In genomic region chr7:142383826-142384507, GRCh38 we compare ENCODE assay signal across 8 cellular contexts.
A peak's percentile ranks its signal among the peaks of the same experiment; 100 is the strongest.
DNase-seq lines count a peak whose midpoint lies in the region; ATAC-seq, FAIRE-seq and TF ChIP-seq lines count a peak whose summit lies in the region.

No MANE protein-coding gene starts in this region.

- intact Hi-C loops in CD8-positive, alpha-beta T cell (cut with DNase I, micrococcal nuclease): loop anchor here in 1 of 2 experiments (10.0 kb wide), 2 partner anchors 621 to 831 kb away; no protein-coding TSS in a partner anchor
- intact Hi-C loops in esophagus muscularis mucosa (cut with DNase I) (no loop called here), body of pancreas (cut with DNase I) (no loop called here), lower leg skin (cut with DNase I; ENCODE audit: low total_unique reads) (no loop called here)

- no peaks in the 10 kb centered on the region for H3K9me1 ChIP-seq in keratinocyte (ENCODE audit: control insufficient read depth, extremely low read depth, insufficient read depth, low read length)

- peaks cover 26% of the 10 kb centered on the region for H3K4me1 Mint-ChIP-seq in CD8-positive, alpha-beta T cell (ENCODE audit: low read depth)

- peak overlapping the region; percentile 84 for H2AFZ ChIP-seq in keratinocyte (ENCODE audit: control insufficient read depth, low read length)

- CTCF ChIA-PET in CD8-positive, alpha-beta T cell (lab: Charles Lee): interaction anchor here (0.7 to 5.2 kb wide), 7 partner anchors 11 to 130 kb away, joined by 3 to 39 read pairs (median 4); no protein-coding TSS in a partner anchor

- no peak for TF ChIP-seq POLR2A in esophagus muscularis mucosa (IDR thresholded peaks at IDR 0.05; ENCODE audit: low read depth)
- no peak for TF ChIP-seq POLR2A in body of pancreas (IDR thresholded peaks at IDR 0.05)
- no peak for TF ChIP-seq POLR2A in lower leg skin (IDR thresholded peaks at IDR 0.05)

- peak overlapping the region; percentile 51 for H3K4me2 ChIP-seq in keratinocyte (ENCODE audit: control insufficient read depth, extremely low read depth, insufficient read depth, low read depth, low read length)

- peak overlapping the region; percentile 42 for H3K9ac ChIP-seq in keratinocyte (ENCODE audit: control insufficient read depth, extremely low read depth, insufficient read depth, low read length)

- dilution Hi-C loops in keratinocyte (cut with MboI; ENCODE audit: extremely low pct_ligation_motif_present, low sequenced_read_pairs): no loop called here

- H3K9me3 ChIP-seq in CD8-positive, alpha-beta T cell (ENCODE audit: low read length): no peaks in the 10 kb centered on the region
- H3K9me3 ChIP-seq in RWPE2 (ENCODE audit: severe bottlenecking): no peaks in the 10 kb centered on the region
- H3K9me3 ChIP-seq in keratinocyte (ENCODE audit: control insufficient read depth, low read depth, low read length): no peaks in the 10 kb centered on the region
- no peaks in the 10 kb centered on the region for H3K9me3 ChIP-seq in esophagus muscularis mucosa
- no peaks in the 10 kb centered on the region for H3K9me3 ChIP-seq in body of pancreas

- H3K4me3 ChIP-seq in CD8-positive, alpha-beta T cell (ENCODE audit: low read depth, low read length): no peak overlapping the region
- H3K4me3 ChIP-seq in RWPE2 (ENCODE audit: severe bottlenecking): no peak overlapping the region
- no peak overlapping the region for H3K4me3 ChIP-seq in keratinocyte (ENCODE audit: control insufficient read depth in 2 of 3, extremely low read depth in 1 of 3, insufficient read depth in 2 of 3, low read depth in 1 of 3, low read length in 3 of 3)
- H3K4me3 ChIP-seq in esophagus muscularis mucosa: no peak overlapping the region
- H3K4me3 ChIP-seq in body of pancreas: no peak overlapping the region
- no peak overlapping the region for H3K4me3 ChIP-seq in lower leg skin (ENCODE audit: low read depth, poor library complexity, severe bottlenecking)

- FAIRE-seq in keratinocyte (lab: Jason Lieb, UNC): no peak

- no peaks in the 10 kb centered on the region for H3K27me3 Mint-ChIP-seq in CD8-positive, alpha-beta T cell (ENCODE audit: low read depth)

- peak; percentile 27 for ATAC-seq in CD8-positive, alpha-beta T cell
- peak; percentile 34 for ATAC-seq in GM21619 (IDR thresholded peaks at IDR 0.05; ENCODE audit: unreplicated experiment)
- ATAC-seq in RWPE2 (ENCODE audit: low read depth): peak; percentile 10; the same call in 2 of the 3 replicates
- no peak for ATAC-seq in body of pancreas

- no peak for TF ChIP-seq CTCF in CD8-positive, alpha-beta T cell (IDR thresholded peaks at IDR 0.05)
- no peak for TF ChIP-seq CTCF in RWPE2 (IDR thresholded peaks at IDR 0.05; ENCODE audit: poor library complexity, severe bottlenecking)
- TF ChIP-seq CTCF in keratinocyte (optimal IDR thresholded peaks at IDR 0.05 in 1 of 3, IDR thresholded peaks at IDR 0.05 in 1 of 3, conservative IDR thresholded peaks at IDR 0.05 in 1 of 3; ENCODE audit: extremely low read depth in 1 of 3, insufficient read depth in 2 of 3, low read length in 3 of 3): peak in 1 of 3 experiments; percentile 16
- no peak for TF ChIP-seq CTCF in esophagus muscularis mucosa (IDR thresholded peaks at IDR 0.05)
- no peak for TF ChIP-seq CTCF in body of pancreas (IDR thresholded peaks at IDR 0.05)
- TF ChIP-seq CTCF in lower leg skin (IDR thresholded peaks at IDR 0.05): no peak

- H3K36me3 ChIP-seq in CD8-positive, alpha-beta T cell (ENCODE audit: insufficient read depth, low read length): no peaks in the 10 kb centered on the region
- H3K36me3 ChIP-seq in RWPE2 (ENCODE audit: low read depth) (no peaks in the 10 kb centered on the region), keratinocyte (ENCODE audit: control insufficient read depth in 2 of 2, extremely low read depth in 1 of 2, insufficient read depth in 2 of 2, low read length in 2 of 2) (no peaks in the 10 kb centered on the region), esophagus muscularis mucosa (no peaks in the 10 kb centered on the region), body of pancreas (replicated peaks in 1 of 2; ENCODE audit: insufficient read depth in 1 of 2, low read depth in 2 of 2) (no peaks in the 10 kb centered on the region)

- no peaks in the 10 kb centered on the region for H3K9me3 Mint-ChIP-seq in CD8-positive, alpha-beta T cell

- no peaks in the 10 kb centered on the region for H4K20me1 ChIP-seq in keratinocyte (ENCODE audit: control insufficient read depth, extremely low read depth, insufficient read depth, low read length)

- POLR2A ChIA-PET in CD8-positive, alpha-beta T cell (lab: Charles Lee): interaction anchor here (1.4 kb wide), 1 partner anchor 413 kb away, joined by 7 read pairs; no protein-coding TSS in a partner anchor

- H3K36me3 Mint-ChIP-seq in CD8-positive, alpha-beta T cell: no peaks in the 10 kb centered on the region

- DNase-seq in CD8-positive, alpha-beta T cell: peak in 1 of 7 experiments; percentile 23
- no peak for DNase-seq in RWPE2 (ENCODE audit: low spot score)
- DNase-seq in keratinocyte (ENCODE audit: low read depth, low spot score): no peak
- DNase-seq in esophagus muscularis mucosa (ENCODE audit: extremely low spot score): no peak
- no peak for DNase-seq in body of pancreas
- DNase-seq in COLO829 (ENCODE audit: low spot score): no peak
- DNase-seq in lower leg skin (ENCODE audit: low spot score in 2 of 2): no peak

- H3K4me1 ChIP-seq in CD8-positive, alpha-beta T cell (ENCODE audit: insufficient read depth, low read length): peaks cover 18% of the 10 kb centered on the region
- H3K4me1 ChIP-seq in RWPE2 (ENCODE audit: insufficient read depth, poor library complexity, severe bottlenecking) (peaks cover 14% of the 10 kb centered on the region), keratinocyte (ENCODE audit: control insufficient read depth, extremely low read depth, insufficient read depth, low read length) (peaks cover 17% of the 10 kb centered on the region), esophagus muscularis mucosa (peaks cover 0 to 5% (median 0%) of the 10 kb centered on the region in 4 donors), body of pancreas (no peaks in the 10 kb centered on the region)

- H3K27ac ChIP-seq in CD8-positive, alpha-beta T cell (ENCODE audit: low read depth, low read length): no peak overlapping the region
- H3K27ac ChIP-seq in RWPE2 (ENCODE audit: poor library complexity, severe bottlenecking) (peak overlapping the region; percentile 64), keratinocyte (ENCODE audit: control insufficient read depth, insufficient read depth, low read length) (peak overlapping the region; percentile 76), esophagus muscularis mucosa (replicated peaks in 1 of 4) (no peak overlapping the region), body of pancreas (peak overlapping the region in 1 of 4 donors; percentile 9)

- WGBS in esophagus muscularis mucosa: 71% methylated on average over 6 of the region's 6 CpGs
- WGBS in body of pancreas, 2 donors: 74 to 84% methylated on average over 6 of the region's 6 CpGs
- 77 to 83% methylated on average over 6 of the region's 6 CpGs for WGBS in lower leg skin, 2 donors

- peak overlapping the region; percentile 68 for H3K27ac Mint-ChIP-seq in CD8-positive, alpha-beta T cell

- H3K4me3 Mint-ChIP-seq in CD8-positive, alpha-beta T cell: peak overlapping the region; percentile 59

- H3K79me2 ChIP-seq in keratinocyte (ENCODE audit: control insufficient read depth, insufficient read depth, low read length): no peaks in the 10 kb centered on the region

- no peaks in the 10 kb centered on the region for H3K27me3 ChIP-seq in CD8-positive, alpha-beta T cell (ENCODE audit: insufficient read depth, low read length)
- H3K27me3 ChIP-seq in RWPE2 (ENCODE audit: insufficient read depth, poor library complexity, severe bottlenecking): no peaks in the 10 kb centered on the region
- no peaks in the 10 kb centered on the region for H3K27me3 ChIP-seq in keratinocyte (ENCODE audit: control insufficient read depth, extremely low read depth, insufficient read depth, low read length)
- H3K27me3 ChIP-seq in esophagus muscularis mucosa: no peaks in the 10 kb centered on the region
- no peaks in the 10 kb centered on the region for H3K27me3 ChIP-seq in body of pancreas

- no peak for TF ChIP-seq EP300 in esophagus muscularis mucosa (IDR thresholded peaks at IDR 0.05)

Comparison
In these comparisons a context has a peak if more than half of its experiments do, and no peak if none do; other contexts are left out.
1. H3K27ac ChIP-seq: peak in RWPE2 (single experiment) and keratinocyte (single experiment); none in CD8-positive, alpha-beta T cell (single experiment) and esophagus muscularis mucosa (0 of 4).